Comparison of ENCODE assay signal across 8 cellular contexts in genomic region chr2:27715318-27716165, GRCh38. TPM values are rescaled to one million over a fixed set of nuclear protein-coding genes. Genes with fewer than 3 reads are reported as not detected.
DNase-seq lines count a peak whose midpoint lies in the region; ATAC-seq and TF ChIP-seq lines count a peak whose summit lies in the region.

No MANE protein-coding gene starts in this region.

- H3K4me3 Mint-ChIP-seq in natural killer cell, result peak overlapping the region; percentile 61

- peaks cover 12 to 21% of the 10 kb centered on the region in 2 donors for H3K27me3 Mint-ChIP-seq in natural killer cell (ENCODE audit: low read depth in 2 of 2)

- ATAC-seq in natural killer cell, result peak; percentile 36 to 75 (median 74)

- intact Hi-C loops in natural killer cell (cut with micrococcal nuclease), result no loop called here

- no peak for TF ChIP-seq CTCF in natural killer cell (IDR thresholded peaks at IDR 0.05)

- no peaks in the 10 kb centered on the region for H3K36me3 Mint-ChIP-seq in natural killer cell

- DNase-seq in A172 (ENCODE audit: low spot score) (peak; percentile 57), HEK293T (ENCODE audit: extremely low spot score) (peak; percentile 55), fibroblast of gingiva (ENCODE audit: low read depth) (peak; percentile 62), natural killer cell (no peak), ureter (ENCODE audit: low spot score) (peak; percentile 58), NCI-H1048 (lab: John Stamatoyannopoulos, UW) (no peak), NCI-H226 (no peak)
- peak; percentile 70 for DNase-seq in activated CD8-positive, alpha-beta memory T cell treated with anti-CD3 and anti-CD28 coated beads, Interleukin-2, amount 50 U/mL, for 48 hours

- peak overlapping the region in 1 of 2 donors; percentile 76 for H3K27ac Mint-ChIP-seq in natural killer cell

- peaks cover 16 to 18% of the 10 kb centered on the region in 2 donors for H3K4me1 Mint-ChIP-seq in natural killer cell

- POLR2A ChIA-PET in HEK293T (lab: Yijun Ruan, JAX), result no interaction called here

- CTCF ChIA-PET in HEK293T (lab: Yijun Ruan, JAX), result interaction anchor here (1.0 to 1.5 kb wide), 2 partner anchors 8 to 24 kb away, joined by 3 to 9 read pairs; no protein-coding TSS in a partner anchor

- no peaks in the 10 kb centered on the region for H3K9me3 Mint-ChIP-seq in natural killer cell

TF ChIP-seq in HEK293T, 16 proteins besides CTCF, POLR2A, EP300 and RAD21:
- TF ChIP-seq PKNOX1 (IDR thresholded peaks at IDR 0.05), result no peak
- TF ChIP-seq L3MBTL2 (conservative IDR thresholded peaks at IDR 0.05), result 0 out of 2 replicates have a peak, but pooled peaks have one; percentile 18

RNA-seq across cellular contexts. Expression of gene SLC4A1AP, which starts 51.9 kb away (rescaled TPM):
- total RNA-seq in A172 (2014; rRNA removed; shearing (Covaris generic)), result 44.5 and 51.0 TPM in 2 replicates
- total RNA-seq in natural killer cell (10 to 100 TPM; 22.0 to 26.0 (median 24.8) TPM), ureter (19.7 TPM)

RNA-seq across cellular contexts. Expression of gene SUPT7L, which starts 52.1 kb away (rescaled TPM):
- 29.4 and 32.7 TPM in 2 replicates for total RNA-seq in A172 (2014; rRNA removed; shearing (Covaris generic))
- total RNA-seq in natural killer cell (10 to 100 TPM; 52.2 to 53.7 (median 52.8) TPM), ureter (33.7 TPM)

RNA-seq across cellular contexts. Expression of gene MRPL33, which starts 56.0 kb away (rescaled TPM):
- total RNA-seq in A172 (2014; rRNA removed; shearing (Covaris generic)), result 228 and 237 TPM in 2 replicates
- 10 to 100 TPM; 21.5 to 28.5 (median 27.3) TPM for total RNA-seq in natural killer cell
- total RNA-seq in ureter, result 60.1 TPM

Comparison
In these comparisons a context has a peak if more than half of its experiments do, and no peak if none do; other contexts are left out.
1. DNase-seq: peak in A172 (single experiment), HEK293T (single experiment), activated CD8-positive, alpha-beta memory T cell treated with anti-CD3 and anti-CD28 coated beads, Interleukin-2, amount 50 U/mL, for 48 hours (single experiment), fibroblast of gingiva (single experiment) and ureter (single experiment); none in natural killer cell (single experiment), NCI-H1048 (single experiment) and NCI-H226 (single experiment).